In the genomic region with DNA sequence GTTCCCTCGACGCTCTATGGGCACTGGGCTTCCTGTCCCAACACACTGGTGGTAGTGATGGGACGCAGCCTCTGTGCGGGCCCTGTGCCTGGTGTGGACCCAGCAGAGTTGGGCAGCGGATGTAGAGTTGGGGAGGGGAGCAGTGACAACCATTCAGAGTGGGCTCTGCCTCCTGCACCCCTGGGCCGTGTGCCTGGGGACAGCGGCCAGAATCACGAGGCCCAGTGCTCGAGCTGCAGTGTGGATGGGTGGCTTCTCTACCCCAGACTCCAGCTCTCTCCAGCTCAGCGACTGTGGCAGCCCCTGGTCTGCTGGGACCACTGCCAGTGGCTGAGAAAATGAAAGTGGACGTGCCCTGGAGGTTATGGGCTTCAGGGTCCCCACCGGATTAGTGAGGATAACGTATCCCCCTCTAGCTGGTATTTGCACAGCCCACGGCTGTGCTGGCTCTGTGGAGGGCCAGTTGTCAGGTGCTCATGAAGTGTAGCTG, we compare ENCODE assay signal across 18 cellular contexts. TPM values are rescaled to one million over a fixed set of nuclear protein-coding genes. Genes with fewer than 3 reads are reported as not detected.
DNase-seq lines count a peak whose midpoint lies in the region; ATAC-seq and TF ChIP-seq lines count a peak whose summit lies in the region.
"Had no signal": no experiment of that assay in that cellular context is flagged by ENCODE, and none has a peak within 500 bp of the region (broad histone marks: within the 10 kb centered on the region; RNA-seq: fewer than 3 reads in every experiment).

No MANE protein-coding gene starts in this region.

- H3K4me3 Mint-ChIP-seq in neural crest cell: no peak overlapping the region

- DNase-seq in Right ventricle myocardium inferior (ENCODE audit: missing footprints) (no peak), cardiac septum (ENCODE audit: low spot score) (no peak), esophagus muscularis mucosa (ENCODE audit: extremely low spot score) (no peak), neural crest cell (ENCODE audit: low read depth, low spot score) (no peak), upper lobe of left lung (no peak), T-helper 9 cell (no peak)
- DNase-seq: 8988T; activated CD4-positive, alpha-beta T cell treated with anti-CD3 and anti-CD28 coated beads, Interleukin-2, amount 50 U/mL, for 1 hour; foreskin fibroblast; GM23248; KG1; NCI-H1417 treated with DMSO at 0.1 percent for 48 hours; NCI-H446; PC-9 had no signal

- H3K9me3 Mint-ChIP-seq in neural crest cell: no peaks in the 10 kb centered on the region
- H3K9me3 Mint-ChIP-seq: activated T-cell treated with anti-CD3 and anti-CD28 coated beads, Interleukin-2, amount 50 U/mL, for 72 hours; CD8-positive, alpha-beta memory T cell had no signal

- no peaks in the 10 kb centered on the region for H3K36me3 Mint-ChIP-seq in neural crest cell (ENCODE audit: low read depth)
- H3K36me3 Mint-ChIP-seq: CD8-positive, alpha-beta memory T cell had no signal

- no peak for TF ChIP-seq EP300 in esophagus muscularis mucosa (IDR thresholded peaks at IDR 0.05)
- TF ChIP-seq EP300 in upper lobe of left lung (IDR thresholded peaks at IDR 0.05): no peak

- WGBS in esophagus muscularis mucosa: 67% methylated on average over 13 of the region's 14 CpGs
- WGBS in upper lobe of left lung, 2 donors: 67 to 71% methylated on average over 6 to 12 of the region's 14 CpGs

- H3K4me1 Mint-ChIP-seq in neural crest cell: peaks cover 13% of the 10 kb centered on the region

- H3K27me3 ChIP-seq in esophagus muscularis mucosa (no peaks in the 10 kb centered on the region), upper lobe of left lung (no peaks in the 10 kb centered on the region)

- no peak for TF ChIP-seq POLR2A in esophagus muscularis mucosa (IDR thresholded peaks at IDR 0.05; ENCODE audit: low read depth)
- no peak for TF ChIP-seq POLR2A in upper lobe of left lung (IDR thresholded peaks at IDR 0.05)

- no peaks in the 10 kb centered on the region for H3K27me3 Mint-ChIP-seq in neural crest cell (ENCODE audit: low read depth)

- H3K4me3 ChIP-seq in esophagus muscularis mucosa: no peak overlapping the region
- no peak overlapping the region for H3K4me3 ChIP-seq in upper lobe of left lung
- H3K4me3 ChIP-seq: GM23248, PC-9 had no signal

- H3K36me3 ChIP-seq in esophagus muscularis mucosa: no peaks in the 10 kb centered on the region
- H3K36me3 ChIP-seq in upper lobe of left lung: peaks cover 0 to 4% (median 2%) of the 10 kb centered on the region in 4 donors

- peak; percentile 8 for ATAC-seq in Right ventricle myocardium inferior
- ATAC-seq in upper lobe of left lung (ENCODE audit: low FRiP score in 2 of 2): no peak
- no peak for ATAC-seq in HG02610 (IDR thresholded peaks at IDR 0.05; ENCODE audit: unreplicated experiment)
- ATAC-seq in GM21737 (IDR thresholded peaks at IDR 0.05; ENCODE audit: unreplicated experiment): no peak

- H3K4me1 ChIP-seq in esophagus muscularis mucosa (peaks cover 98 to 100% (median 100%) of the 10 kb centered on the region in 4 donors), upper lobe of left lung (peaks cover 73 to 97% (median 77%) of the 10 kb centered on the region in 4 donors)

- H3K9me3 ChIP-seq in esophagus muscularis mucosa: no peaks in the 10 kb centered on the region
- no peaks in the 10 kb centered on the region for H3K9me3 ChIP-seq in upper lobe of left lung

- H3K27ac Mint-ChIP-seq in neural crest cell (ENCODE audit: unreplicated experiment): peak overlapping the region; percentile 50
- H3K27ac Mint-ChIP-seq: activated T-cell treated with anti-CD3 and anti-CD28 coated beads, Interleukin-2, amount 50 U/mL, for 72 hours had no signal

- H3K27ac ChIP-seq in esophagus muscularis mucosa (replicated peaks in 1 of 4): peak overlapping the region in 3 of 4 donors; percentile 45 to 57 (median 51)
- H3K27ac ChIP-seq in upper lobe of left lung: peak overlapping the region in 3 of 4 donors; percentile 64 to 90 (median 78)
- H3K27ac ChIP-seq: GM23248, PC-9 had no signal

- TF ChIP-seq CTCF in esophagus muscularis mucosa (IDR thresholded peaks at IDR 0.05) (no peak), neural crest cell (conservative IDR thresholded peaks at IDR 0.05) (no peak), upper lobe of left lung (IDR thresholded peaks at IDR 0.05) (no peak)

- intact Hi-C loops in Right ventricle myocardium inferior (cut with DNase I): no loop called here
- intact Hi-C loops in cardiac septum (cut with DNase I): loop anchor here (5.0 kb wide), 3 partner anchors 32 to 97 kb away; no protein-coding TSS in a partner anchor
- intact Hi-C loops in esophagus muscularis mucosa (cut with DNase I): no loop called here

RNA-seq across cellular contexts. Expression of gene RXRA, which starts 18.6 kb away (rescaled TPM):
- 91.1 TPM for total RNA-seq in Right ventricle myocardium inferior
- 42.6 TPM for total RNA-seq in cardiac septum
- 10 to 100 TPM; 46.4 to 81.0 (median 63.7) TPM for total RNA-seq in esophagus muscularis mucosa
- 40.0 and 41.2 TPM in 2 replicates for total RNA-seq in neural crest cell
- 10 to 100 TPM; 43.8 to 92.7 (median 74.1) TPM for total RNA-seq in upper lobe of left lung
